ENCODE assay signal across 15 cellular contexts in genomic region chr9:89454498-89455355, GRCh38. TPM values are rescaled to one million over a fixed set of nuclear protein-coding genes. Genes with fewer than 3 reads are reported as not detected.
DNase-seq lines count a peak whose midpoint lies in the region; ATAC-seq and TF ChIP-seq lines count a peak whose summit lies in the region.
"Had no signal": no experiment of that assay in that cellular context is flagged by ENCODE, and none has a peak within 500 bp of the region (broad histone marks: within the 10 kb centered on the region; RNA-seq: fewer than 3 reads in every experiment).

No MANE protein-coding gene starts in this region.

- DNase-seq in CD4-positive, alpha-beta memory T cell = no peak
- no peak for DNase-seq in Peyer's patch
- DNase-seq in caudate nucleus (lab: John Stamatoyannopoulos, UW) = peak in 11 of 61 donors; percentile 17 to 54 (median 26)
- DNase-seq in naive thymus-derived CD4-positive, alpha-beta T cell = no peak
- no peak for DNase-seq in globus pallidus (ENCODE audit: low spot score)
- no peak for DNase-seq in DMS 273 treated with DMSO at 0.1 percent for 48 hours (lab: John Stamatoyannopoulos, UW)
- DNase-seq in NCI-H748 (lab: John Stamatoyannopoulos, UW; ENCODE audit: unreplicated experiment) = no peak
- no peak for DNase-seq in NCI-H1417 (lab: John Stamatoyannopoulos, UW)
- DNase-seq: activated CD8-positive, alpha-beta memory T cell treated with anti-CD3 and anti-CD28 coated beads, Interleukin-2, amount 50 U/mL, for 4 hours; esophagus squamous epithelium; H7; NCI-H345 had no signal

- POLR2A ChIA-PET in CD4-positive, alpha-beta memory T cell (lab: Charles Lee; ENCODE audit: partially characterized antibody) = interaction anchor here (0.6 to 26.8 kb wide), 20 partner anchors 8 to 136 kb away, joined by 3 to 609 read pairs (median 7); partner anchors contain the start of gene SECISBP2
- POLR2A ChIA-PET in naive thymus-derived CD4-positive, alpha-beta T cell (lab: Charles Lee) = interaction anchor here (0.9 to 19.8 kb wide), 9 partner anchors 8 to 94 kb away, joined by 3 to 242 read pairs (median 8); no protein-coding TSS in a partner anchor

- peak overlapping the region in 1 of 2 donors; percentile 22 for H3K4me3 ChIP-seq in CD4-positive, alpha-beta memory T cell (ENCODE audit: low read length in 2 of 2)
- H3K4me3 ChIP-seq in Peyer's patch = no peak overlapping the region
- no peak overlapping the region for H3K4me3 ChIP-seq in naive thymus-derived CD4-positive, alpha-beta T cell (ENCODE audit: low read length)
- H3K4me3 ChIP-seq: ascending aorta, esophagus squamous epithelium, K562, SJSA1 had no signal

- H3K4me3 Mint-ChIP-seq in CD4-positive, alpha-beta memory T cell = peak overlapping the region in 7 of 8 donors; percentile 74 to 90 (median 83)
- H3K4me3 Mint-ChIP-seq in naive thymus-derived CD4-positive, alpha-beta T cell = peak overlapping the region; percentile 75 to 88 (median 84)

- intact Hi-C loops in CD4-positive, alpha-beta memory T cell (cut with micrococcal nuclease) = loop anchor here (1.0 kb wide), 1 partner anchor 10 kb away; no protein-coding TSS in a partner anchor
- intact Hi-C loops in naive thymus-derived CD4-positive, alpha-beta T cell (cut with micrococcal nuclease) = loop anchor here in 1 of 2 donors (2.0 to 5.0 kb wide), 2 partner anchors 14 to 43 kb away; partner anchors contain the start of gene SEMA4D

- H3K27ac ChIP-seq in CD4-positive, alpha-beta memory T cell (ENCODE audit: low read depth, low read length) = peak overlapping the region; percentile 68
- H3K27ac ChIP-seq in Peyer's patch (peak overlapping the region in 3 of 4 donors; percentile 19 to 70 (median 36)), caudate nucleus (ENCODE audit: low read depth, low read length) (peak overlapping the region; percentile 77)
- peak overlapping the region; percentile 77 for H3K27ac ChIP-seq in naive thymus-derived CD4-positive, alpha-beta T cell (ENCODE audit: low read depth, low read length)
- H3K27ac ChIP-seq: ascending aorta, SJSA1 had no signal

- H3K4me1 ChIP-seq in CD4-positive, alpha-beta memory T cell (ENCODE audit: insufficient read depth, low read length) = peaks cover 97% of the 10 kb centered on the region
- peaks cover 0 to 11% (median 5%) of the 10 kb centered on the region in 4 donors for H3K4me1 ChIP-seq in Peyer's patch
- H3K4me1 ChIP-seq in naive thymus-derived CD4-positive, alpha-beta T cell (ENCODE audit: control insufficient read depth in 2 of 2, insufficient read depth in 2 of 2, low read length in 2 of 2) = peaks cover 51 to 88% of the 10 kb centered on the region in 2 donors
- H3K4me1 ChIP-seq: ascending aorta, SJSA1 had no signal

- no peaks in the 10 kb centered on the region for H3K27me3 ChIP-seq in CD4-positive, alpha-beta memory T cell (ENCODE audit: insufficient read depth, low read length)
- no peaks in the 10 kb centered on the region for H3K27me3 ChIP-seq in Peyer's patch
- no peaks in the 10 kb centered on the region for H3K27me3 ChIP-seq in naive thymus-derived CD4-positive, alpha-beta T cell (ENCODE audit: control insufficient read depth in 2 of 2, insufficient read depth in 2 of 2, low read length in 2 of 2)
- H3K27me3 ChIP-seq: ascending aorta, esophagus squamous epithelium, SJSA1 had no signal

- H3K9me3 Mint-ChIP-seq in CD4-positive, alpha-beta memory T cell = no peaks in the 10 kb centered on the region
- peaks cover 0 to 2% (median 0%) of the 10 kb centered on the region in 11 donors for H3K9me3 Mint-ChIP-seq in naive thymus-derived CD4-positive, alpha-beta T cell

- H3K27me3 Mint-ChIP-seq in CD4-positive, alpha-beta memory T cell = no peaks in the 10 kb centered on the region
- no peaks in the 10 kb centered on the region for H3K27me3 Mint-ChIP-seq in naive thymus-derived CD4-positive, alpha-beta T cell

- peaks cover 71 to 98% (median 87%) of the 10 kb centered on the region in 4 donors for H3K4me1 Mint-ChIP-seq in CD4-positive, alpha-beta memory T cell
- H3K4me1 Mint-ChIP-seq in naive thymus-derived CD4-positive, alpha-beta T cell = peaks cover 70 to 100% (median 89%) of the 10 kb centered on the region in 7 donors

- H3K36me3 Mint-ChIP-seq in CD4-positive, alpha-beta memory T cell = peaks cover 35 to 82% of the 10 kb centered on the region in 2 donors
- H3K36me3 Mint-ChIP-seq in naive thymus-derived CD4-positive, alpha-beta T cell = peaks cover 3 to 29% (median 22%) of the 10 kb centered on the region in 5 donors

- ATAC-seq in naive thymus-derived CD4-positive, alpha-beta T cell = no peak
- ATAC-seq: K562 had no signal

- H3K9me3 ChIP-seq in CD4-positive, alpha-beta memory T cell (ENCODE audit: control insufficient read depth in 1 of 2, low read length in 2 of 2) = no peaks in the 10 kb centered on the region
- H3K9me3 ChIP-seq in Peyer's patch = no peaks in the 10 kb centered on the region
- no peaks in the 10 kb centered on the region for H3K9me3 ChIP-seq in naive thymus-derived CD4-positive, alpha-beta T cell (ENCODE audit: control insufficient read depth in 2 of 3, low read length in 3 of 3)
- H3K9me3 ChIP-seq: ascending aorta, esophagus squamous epithelium, SJSA1 had no signal

- H3K27ac Mint-ChIP-seq in CD4-positive, alpha-beta memory T cell = peak overlapping the region; percentile 92 to 98 (median 97)
- H3K27ac Mint-ChIP-seq in naive thymus-derived CD4-positive, alpha-beta T cell = peak overlapping the region; percentile 73 to 99 (median 98)

- CTCF ChIA-PET in CD4-positive, alpha-beta memory T cell (lab: Charles Lee; ENCODE audit: partially characterized antibody) = interaction anchor here (0.7 to 2.3 kb wide), 5 partner anchors 16 to 94 kb away, joined by 3 to 14 read pairs (median 3); no protein-coding TSS in a partner anchor
- CTCF ChIA-PET in naive thymus-derived CD4-positive, alpha-beta T cell (lab: Charles Lee) = interaction anchor here (0.6 to 3.0 kb wide), 3 partner anchors 11 to 111 kb away, joined by 3 to 18 read pairs (median 5); no protein-coding TSS in a partner anchor

- TF ChIP-seq POLR2A in Peyer's patch (IDR thresholded peaks at IDR 0.05) = no peak

- peaks cover 20% of the 10 kb centered on the region for H3K36me3 ChIP-seq in CD4-positive, alpha-beta memory T cell (ENCODE audit: insufficient read depth, low read length)
- peaks cover 0 to 9% (median 0%) of the 10 kb centered on the region in 3 donors for H3K36me3 ChIP-seq in Peyer's patch
- peaks cover 0 to 25% (median 3%) of the 10 kb centered on the region in 3 experiments for H3K36me3 ChIP-seq in naive thymus-derived CD4-positive, alpha-beta T cell (ENCODE audit: control insufficient read depth in 2 of 3, insufficient read depth in 3 of 3, low read length in 3 of 3)
- H3K36me3 ChIP-seq: SJSA1 had no signal

- no peak for TF ChIP-seq CTCF in Peyer's patch (IDR thresholded peaks at IDR 0.05)

RNA-seq across cellular contexts. Expression of gene SEMA4D, which starts 43.2 kb away (rescaled TPM):
- 100 to 1,000 TPM; 393 to 410 TPM for total RNA-seq in CD4-positive, alpha-beta memory T cell
- 100 to 1,000 TPM in 1 of 2 donors, 10 to 100 TPM in 1; 49.5 to 166 TPM for polyA plus RNA-seq in CD4-positive, alpha-beta memory T cell
- total RNA-seq in Peyer's patch = 100 to 1,000 TPM in 1 of 4 donors, 10 to 100 TPM in 3; 24.3 to 124 (median 30.0) TPM
- 100 to 1,000 TPM; 389 to 465 (median 460) TPM for total RNA-seq in naive thymus-derived CD4-positive, alpha-beta T cell
- polyA plus RNA-seq in naive thymus-derived CD4-positive, alpha-beta T cell = 100 to 1,000 TPM; 114 to 268 TPM
